Comparison of ENCODE assay signal across 8 cellular contexts in the genomic region with DNA sequence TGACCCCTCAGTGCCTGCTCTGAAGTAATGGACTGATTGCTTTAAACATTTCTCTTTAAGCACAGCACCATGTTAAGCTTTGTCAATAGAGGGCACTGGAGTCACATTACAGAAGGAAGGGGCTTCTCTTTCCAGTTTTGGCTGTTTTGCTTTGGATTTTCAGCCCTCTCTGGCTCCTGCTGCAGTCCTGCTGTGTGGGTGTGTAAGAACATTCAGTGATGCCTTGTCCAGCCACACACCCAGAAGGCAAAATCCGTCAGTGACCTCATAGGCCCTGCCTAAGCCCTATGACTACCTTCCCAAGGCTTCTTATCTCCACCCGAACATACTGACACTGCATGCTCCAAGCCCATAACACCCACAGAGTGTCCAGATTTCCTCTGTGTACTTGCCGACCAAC.
DNase-seq lines count a peak whose midpoint lies in the region; ATAC-seq and TF ChIP-seq lines count a peak whose summit lies in the region.

No MANE protein-coding gene starts in this region.

- POLR2A ChIA-PET in activated CD8-positive, alpha-beta T cell treated with anti-CD3 and anti-CD28 coated beads, Interleukin-2, amount 10 ng/mL, durations not matched to agents 7 days and 5 days (lab: Charles Lee): no interaction called here

- H3K4me3 ChIP-seq in GM12865 (ENCODE audit: low read depth, low read length) (no peak overlapping the region), dorsolateral prefrontal cortex (no peak overlapping the region)

- peak; percentile 60 for DNase-seq in GM12865 (ENCODE audit: low read depth)
- peak; percentile 86 for DNase-seq in NCI-H748 (lab: John Stamatoyannopoulos, UW; ENCODE audit: unreplicated experiment)
- peak in 8 of 10 donors; percentile 25 to 57 (median 48) for DNase-seq in dorsolateral prefrontal cortex
- peak; percentile 53 for DNase-seq in middle frontal gyrus (ENCODE audit: extremely low spot score, low spot score)
- DNase-seq in activated CD8-positive, alpha-beta T cell treated with anti-CD3 and anti-CD28 coated beads, Interleukin-2, amount 10 ng/mL, durations not matched to agents 7 days and 5 days: no peak
- no peak for DNase-seq in germinal center (ENCODE audit: low spot score)

- CTCF ChIA-PET in activated CD8-positive, alpha-beta T cell treated with anti-CD3 and anti-CD28 coated beads, Interleukin-2, amount 10 ng/mL, durations not matched to agents 7 days and 5 days (lab: Charles Lee): no interaction called here

- H3K9me3 Mint-ChIP-seq in activated CD8-positive, alpha-beta T cell treated with anti-CD3 and anti-CD28 coated beads, Interleukin-2, amount 10 ng/mL, durations not matched to agents 7 days and 5 days (ENCODE audit: insufficient read depth): no peaks in the 10 kb centered on the region

- H3K4me1 Mint-ChIP-seq in activated CD8-positive, alpha-beta T cell treated with anti-CD3 and anti-CD28 coated beads, Interleukin-2, amount 10 ng/mL, durations not matched to agents 7 days and 5 days (ENCODE audit: low read depth): no peaks in the 10 kb centered on the region

- peak overlapping the region in 23 of 59 donors; percentile 7 to 60 (median 44) for H3K27ac ChIP-seq in dorsolateral prefrontal cortex

- H3K27me3 ChIP-seq in dorsolateral prefrontal cortex: no peaks in the 10 kb centered on the region

- H3K27ac Mint-ChIP-seq in activated CD8-positive, alpha-beta T cell treated with anti-CD3 and anti-CD28 coated beads, Interleukin-2, amount 10 ng/mL, durations not matched to agents 7 days and 5 days: no peak overlapping the region

- H3K36me3 Mint-ChIP-seq in activated CD8-positive, alpha-beta T cell treated with anti-CD3 and anti-CD28 coated beads, Interleukin-2, amount 10 ng/mL, durations not matched to agents 7 days and 5 days (ENCODE audit: low read depth): no peaks in the 10 kb centered on the region

- ATAC-seq in HG02642 (IDR thresholded peaks at IDR 0.05; ENCODE audit: poor library complexity, unreplicated experiment) (peak; percentile 47), GM19467 (IDR thresholded peaks at IDR 0.05; ENCODE audit: unreplicated experiment) (no peak)
- ATAC-seq in activated CD8-positive, alpha-beta T cell treated with anti-CD3 and anti-CD28 coated beads, Interleukin-2, amount 10 ng/mL, durations not matched to agents 7 days and 5 days: no peak

- intact Hi-C loops in dorsolateral prefrontal cortex (cut with DNase I): no loop called here

- no peak overlapping the region for H3K4me3 Mint-ChIP-seq in activated CD8-positive, alpha-beta T cell treated with anti-CD3 and anti-CD28 coated beads, Interleukin-2, amount 10 ng/mL, durations not matched to agents 7 days and 5 days

- TF ChIP-seq CTCF in GM12865 (IDR thresholded peaks at IDR 0.05; ENCODE audit: insufficient read depth, low read depth, low read length, missing control alignments) (peak; percentile 68), dorsolateral prefrontal cortex (IDR thresholded peaks at IDR 0.05 in 54 of 56, conservative IDR thresholded peaks at IDR 0.05 in 2 of 56; ENCODE audit: low read depth in 1 of 56, partially characterized antibody in 56 of 56) (peak in 52 of 56 donors; percentile 24 to 65 (median 47))

- H3K27me3 Mint-ChIP-seq in activated CD8-positive, alpha-beta T cell treated with anti-CD3 and anti-CD28 coated beads, Interleukin-2, amount 10 ng/mL, durations not matched to agents 7 days and 5 days (ENCODE audit: low read depth): no peaks in the 10 kb centered on the region

Comparison
In these comparisons a context has a peak if more than half of its experiments do, and no peak if none do; other contexts are left out.
1. DNase-seq: peak in GM12865 (single experiment), NCI-H748 (single experiment), dorsolateral prefrontal cortex (8 of 10) and middle frontal gyrus (single experiment); none in activated CD8-positive, alpha-beta T cell treated with anti-CD3 and anti-CD28 coated beads, Interleukin-2, amount 10 ng/mL, durations not matched to agents 7 days and 5 days (single experiment) and germinal center (single experiment).